ENCODE assay signal across 13 cellular contexts in genomic region chr2:46865181-46865970, GRCh38. TPM values are rescaled to one million over a fixed set of nuclear protein-coding genes. Genes with fewer than 3 reads are reported as not detected.
DNase-seq lines count a peak whose midpoint lies in the region; ATAC-seq, FAIRE-seq and TF ChIP-seq lines count a peak whose summit lies in the region.
"Had no signal": no experiment of that assay in that cellular context is flagged by ENCODE, and none has a peak within 500 bp of the region (broad histone marks: within the 10 kb centered on the region; RNA-seq: fewer than 3 reads in every experiment).

No MANE protein-coding gene starts in this region.

- peak; percentile 42 for DNase-seq in EH (ENCODE audit: low read depth)
- DNase-seq in LHCN-M2 (ENCODE audit: low read depth) = peak; percentile 20
- DNase-seq in kidney = peak; percentile 58
- DNase-seq in transverse colon = peak; percentile 61
- DNase-seq in smooth muscle cell (lab: John Stamatoyannopoulos, UW; ENCODE audit: unreplicated experiment) = no peak
- DNase-seq in upper lobe of right lung = no peak
- DNase-seq: Caco-2, DMS153, H7, NCI-H187, NCI-H526 treated with DMSO at 0.1 percent for 48 hours had no signal

- TF ChIP-seq EP300 in transverse colon (IDR thresholded peaks at IDR 0.05; ENCODE audit: low read depth) = no peak

- no peak overlapping the region for H3K4me2 ChIP-seq in smooth muscle cell

- intact Hi-C loops in kidney (cut with DNase I) (no loop called here), transverse colon (cut with DNase I; ENCODE audit: low total_unique reads) (no loop called here), upper lobe of right lung (cut with DNase I) (no loop called here)

- no peak overlapping the region for H3K4me3 ChIP-seq in kidney (ENCODE audit: low read length in 2 of 2)
- H3K4me3 ChIP-seq in transverse colon = no peak overlapping the region
- no peak overlapping the region for H3K4me3 ChIP-seq in smooth muscle cell
- no peak overlapping the region for H3K4me3 ChIP-seq in upper lobe of right lung

- no peak overlapping the region for H2AFZ ChIP-seq in smooth muscle cell (ENCODE audit: low read depth)

- H3K4me1 ChIP-seq in kidney (ENCODE audit: control insufficient read depth in 1 of 2, insufficient read depth in 1 of 2, low read depth in 1 of 2, low read length in 2 of 2) = peaks cover 0 to 3% of the 10 kb centered on the region in 2 donors
- peaks cover 3 to 13% (median 8%) of the 10 kb centered on the region in 4 donors for H3K4me1 ChIP-seq in transverse colon
- no peaks in the 10 kb centered on the region for H3K4me1 ChIP-seq in smooth muscle cell (ENCODE audit: low read depth)
- H3K4me1 ChIP-seq in upper lobe of right lung = peaks cover 14% of the 10 kb centered on the region

- H3K36me3 ChIP-seq in kidney (ENCODE audit: control insufficient read depth in 1 of 2, insufficient read depth in 2 of 2, low read length in 2 of 2) = no peaks in the 10 kb centered on the region
- no peaks in the 10 kb centered on the region for H3K36me3 ChIP-seq in transverse colon
- H3K36me3 ChIP-seq in smooth muscle cell (ENCODE audit: low read depth) = no peaks in the 10 kb centered on the region
- no peaks in the 10 kb centered on the region for H3K36me3 ChIP-seq in upper lobe of right lung

- H4K20me1 ChIP-seq in smooth muscle cell (ENCODE audit: low read depth) = no peaks in the 10 kb centered on the region

- 75 to 100% methylated on average over 1 to 7 of the region's 7 CpGs for WGBS in transverse colon (ENCODE audit: low coverage in 1 of 2), 2 donors
- WGBS in smooth muscle cell (ENCODE audit: low lambda C conversion rate) = 83% methylated on average over 7 of the region's 7 CpGs

- ATAC-seq in upper lobe of right lung (no peak), GM19455 (IDR thresholded peaks at IDR 0.05; ENCODE audit: unreplicated experiment) (no peak)

- FAIRE-seq in kidney (lab: Jason Lieb, UNC) = no peak
- FAIRE-seq: GM19239 had no signal

- no peaks in the 10 kb centered on the region for H3K27me3 ChIP-seq in transverse colon
- no peaks in the 10 kb centered on the region for H3K27me3 ChIP-seq in smooth muscle cell (ENCODE audit: low read depth)
- no peaks in the 10 kb centered on the region for H3K27me3 ChIP-seq in upper lobe of right lung

- H3F3A ChIP-seq in smooth muscle cell (ENCODE audit: low read depth) = no peaks in the 10 kb centered on the region

- no peak for TF ChIP-seq POLR2A in transverse colon (IDR thresholded peaks at IDR 0.05)

- H3K27ac ChIP-seq in kidney (ENCODE audit: low read depth in 2 of 2, low read length in 2 of 2) (no peak overlapping the region), transverse colon (peak overlapping the region; percentile 72 to 83 (median 81)), smooth muscle cell (ENCODE audit: low read depth) (no peak overlapping the region), upper lobe of right lung (no peak overlapping the region)

- H3K9ac ChIP-seq in kidney (ENCODE audit: low read length in 2 of 2) = no peak overlapping the region
- no peak overlapping the region for H3K9ac ChIP-seq in smooth muscle cell (ENCODE audit: low read depth)

- TF ChIP-seq CTCF in kidney (IDR thresholded peaks at IDR 0.05; ENCODE audit: borderline replicate concordance, extremely low read depth, insufficient read depth) = no peak
- TF ChIP-seq CTCF in transverse colon (IDR thresholded peaks at IDR 0.05) = no peak
- no peak for TF ChIP-seq CTCF in smooth muscle cell (IDR thresholded peaks at IDR 0.05; ENCODE audit: borderline replicate concordance, insufficient read depth, poor library complexity, severe bottlenecking)
- TF ChIP-seq CTCF in upper lobe of right lung (IDR thresholded peaks at IDR 0.05) = no peak

- no peaks in the 10 kb centered on the region for H3K9me3 ChIP-seq in kidney (ENCODE audit: control insufficient read depth in 1 of 2, low read length in 2 of 2)
- H3K9me3 ChIP-seq in transverse colon = peaks cover 0 to 10% of the 10 kb centered on the region in 2 donors
- H3K9me3 ChIP-seq in smooth muscle cell (replicated peaks; ENCODE audit: low read depth) = no peaks in the 10 kb centered on the region
- peaks cover 9% of the 10 kb centered on the region for H3K9me3 ChIP-seq in upper lobe of right lung

- in situ Hi-C loops in transverse colon (cut with MboI; ENCODE audit: low pct_ligation_motif_present in 1 of 4, low pct_unique_long_range_greater_than_20kb in 1 of 4, low sequenced_read_pairs in 3 of 4) = no loop called here

- H3K79me2 ChIP-seq in smooth muscle cell (ENCODE audit: low read depth) = no peaks in the 10 kb centered on the region

RNA-seq across cellular contexts. Expression of gene MCFD2, which starts 50.2 kb away (rescaled TPM):
- total RNA-seq in LHCN-M2 (2014; rRNA removed) (219 and 228 TPM in 2 replicates), kidney (86.6 TPM), transverse colon (10 to 100 TPM; 14.5 to 40.1 (median 26.8) TPM), smooth muscle cell (167 and 232 TPM in 2 replicates), upper lobe of right lung (104 TPM)
- 85.9 TPM for polyA plus RNA-seq in LHCN-M2 (2012)
- polyA plus RNA-seq in kidney (ENCODE audit: insufficient read depth, low read depth, low replicate concordance) (42.2 TPM), smooth muscle cell (100 and 107 TPM in 2 replicates)

Comparison
In these comparisons a context has a peak if more than half of its experiments do, and no peak if none do; other contexts are left out.
1. DNase-seq: peak in EH (single experiment), LHCN-M2 (single experiment), kidney (single experiment) and transverse colon (single experiment); none in smooth muscle cell (single experiment) and upper lobe of right lung (single experiment).
2. H3K27ac ChIP-seq: peak in transverse colon (4 of 4); none in kidney (0 of 2), smooth muscle cell (single experiment) and upper lobe of right lung (single experiment).